In the genomic region with DNA sequence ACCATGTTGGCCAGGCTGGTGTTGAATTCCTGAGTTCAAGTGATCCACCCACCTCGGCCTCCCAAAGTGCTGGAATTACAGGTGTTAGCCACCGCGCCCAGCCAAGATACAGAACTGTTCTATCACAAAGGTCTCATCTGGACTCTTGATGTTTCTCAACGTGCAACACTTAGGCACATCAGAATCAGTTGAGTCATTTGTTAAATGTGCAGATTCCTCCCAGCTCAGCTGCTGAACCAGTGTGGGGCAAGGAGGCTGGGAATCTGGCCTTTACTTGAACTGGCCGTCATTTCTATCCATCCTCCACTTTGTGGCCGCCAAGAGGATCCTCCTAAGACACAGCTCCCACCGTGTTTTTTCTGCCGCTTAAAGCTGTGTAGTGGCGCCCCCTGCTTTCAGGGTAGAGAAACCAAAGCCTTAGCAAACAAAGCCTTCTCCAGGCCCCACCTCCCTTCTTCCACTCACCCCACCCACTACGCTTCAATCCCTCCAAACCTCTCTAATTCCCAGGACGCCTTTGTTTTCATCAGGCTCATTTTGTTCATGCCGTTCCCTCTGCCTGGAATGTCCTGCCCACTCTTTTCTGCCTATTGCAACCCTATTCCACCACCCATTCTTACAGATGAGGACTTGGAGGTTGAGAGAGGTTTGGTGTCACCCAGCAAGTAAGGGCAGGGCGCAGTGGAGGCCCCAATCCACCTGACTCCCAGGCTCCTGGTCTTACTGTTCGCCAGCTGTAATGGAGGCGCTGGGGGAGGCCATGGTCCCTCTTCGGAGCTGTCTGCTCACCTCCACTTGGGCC, we compare ENCODE assay signal across 1 cellular context.
TF ChIP-seq lines count a peak whose summit lies in the region.

No MANE protein-coding gene starts in this region.

TF ChIP-seq in H1, 55 proteins besides CTCF, POLR2A, EP300 and RAD21:
- TF ChIP-seq TAF1 (IDR thresholded peaks at IDR 0.05; ENCODE audit: low read depth, low read length), result peak; percentile 59; the same call in 1 of the 2 replicates
- TF ChIP-seq SP1 (IDR thresholded peaks at IDR 0.05; ENCODE audit: low read depth, low read length), result peak; percentile 79; the same call in 1 of the 2 replicates
- no peak for TF ChIP-seq HDAC6 (IDR thresholded peaks at IDR 0.05; ENCODE audit: low read depth, low read length)
- 0 out of 2 replicates have a peak, but pooled peaks have one; percentile 15 for TF ChIP-seq BACH1 (IDR thresholded peaks at IDR 0.05; ENCODE audit: low read length)
- no peak for TF ChIP-seq FOSL1 (IDR thresholded peaks at IDR 0.05; ENCODE audit: insufficient read depth, low read depth, low read length)
- TF ChIP-seq GABPA (IDR thresholded peaks at IDR 0.05; ENCODE audit: borderline replicate concordance, insufficient read depth, low read length), result no peak
- peak; percentile 80 for TF ChIP-seq ASH2L (IDR thresholded peaks at IDR 0.05; ENCODE audit: low read length)
- no peak for TF ChIP-seq CBX5 (IDR thresholded peaks at IDR 0.05; ENCODE audit: low read depth, low read length)
- peak; percentile 83 for TF ChIP-seq YY1 (IDR thresholded peaks at IDR 0.05; ENCODE audit: low read depth, low read length)
- peak; percentile 53 for TF ChIP-seq CTBP2 (IDR thresholded peaks at IDR 0.05; ENCODE audit: borderline replicate concordance, insufficient read depth, insufficient read length, low read length)
- TF ChIP-seq CHD2 (IDR thresholded peaks at IDR 0.05; ENCODE audit: low read length), result 0 out of 2 replicates have a peak, but pooled peaks have one; percentile 6
- TF ChIP-seq, protein P1, sequence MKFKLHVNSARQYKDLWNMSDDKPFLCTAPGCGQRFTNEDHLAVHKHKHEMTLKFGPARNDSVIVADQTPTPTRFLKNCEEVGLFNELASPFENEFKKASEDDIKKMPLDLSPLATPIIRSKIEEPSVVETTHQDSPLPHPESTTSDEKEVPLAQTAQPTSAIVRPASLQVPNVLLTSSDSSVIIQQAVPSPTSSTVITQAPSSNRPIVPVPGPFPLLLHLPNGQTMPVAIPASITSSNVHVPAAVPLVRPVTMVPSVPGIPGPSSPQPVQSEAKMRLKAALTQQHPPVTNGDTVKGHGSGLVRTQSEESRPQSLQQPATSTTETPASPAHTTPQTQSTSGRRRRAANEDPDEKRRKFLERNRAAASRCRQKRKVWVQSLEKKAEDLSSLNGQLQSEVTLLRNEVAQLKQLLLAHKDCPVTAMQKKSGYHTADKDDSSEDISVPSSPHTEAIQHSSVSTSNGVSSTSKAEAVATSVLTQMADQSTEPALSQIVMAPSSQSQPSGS (IDR thresholded peaks at IDR 0.05; ENCODE audit: low read length), result 0 out of 2 replicates have a peak, but pooled peaks have one; percentile 39
- peak in 1 of 2 experiments; percentile 53; a peak in 1 of 4 replicates for TF ChIP-seq HDAC2 (IDR thresholded peaks at IDR 0.05; ENCODE audit: borderline replicate concordance in 1 of 2, low read depth in 2 of 2, low read length in 2 of 2)
